In genomic region chr14:65204056-65204455, GRCh38 we compare ENCODE assay signal across 21 cellular contexts.
"Had no signal": no experiment of that assay in that cellular context is flagged by ENCODE, and none has a peak within 500 bp of the region (broad histone marks: within the 10 kb centered on the region; RNA-seq: fewer than 3 reads in every experiment).

No MANE protein-coding gene starts in this region.

- ATAC-seq: activated CD8-positive, alpha-beta T cell treated with anti-CD3 and anti-CD28 coated beads for 36 hours; activated T-cell treated with anti-CD3 and anti-CD28 coated beads, Interleukin-2, amount 50 U/mL, for 4 hours; left lobe of liver; stimulated activated naive CD8-positive, alpha-beta T cell treated with anti-CD3 and anti-CD28 coated beads, Interleukin-15, Interleukin-2, amounts not matched to agents 100 U/mL and 50 U/mL, for 24 hours had no signal

- H3K4me3 Mint-ChIP-seq: activated CD4-positive, alpha-beta T cell treated with anti-CD3 and anti-CD28 coated beads, Interleukin-2, amount 10 ng/mL, durations not matched to agents 24 days and 14 days; activated CD8-positive, alpha-beta T cell treated with anti-CD3 and anti-CD28 coated beads for 36 hours; activated naive CD4-positive, alpha-beta T cell treated with anti-CD3 and anti-CD28 coated beads, Interleukin-2, amount 10 ng/mL, durations not matched to agents 7 days and 5 days; activated T-cell treated with anti-CD3 and anti-CD28 coated beads, Interleukin-2, amount 50 U/mL, for 4 hours; neural progenitor cell had no signal

- H3K4me1 ChIP-seq: breast epithelium, tibial artery had no signal

- H3K27ac Mint-ChIP-seq: activated CD4-positive, alpha-beta T cell treated with anti-CD3 and anti-CD28 coated beads, Interleukin-2, amount 10 ng/mL, durations not matched to agents 24 days and 14 days; activated CD8-positive, alpha-beta T cell treated with anti-CD3 and anti-CD28 coated beads for 36 hours; neural progenitor cell had no signal

- DNase-seq: activated CD4-positive, alpha-beta T cell treated with anti-CD3 and anti-CD28 coated beads, Interleukin-2, amount 10 ng/mL, durations not matched to agents 24 days and 14 days; activated CD8-positive, alpha-beta T cell treated with anti-CD3 and anti-CD28 coated beads for 36 hours; activated effector memory CD4-positive, alpha-beta T cell treated with Interleukin-2 at 50 U/mL for 16 hours; activated naive CD4-positive, alpha-beta T cell treated with anti-CD3 and anti-CD28 coated beads, Interleukin-2, amount 10 ng/mL, durations not matched to agents 7 days and 5 days; activated T-cell treated with anti-CD3 and anti-CD28 coated beads, Interleukin-2, amount 50 U/mL, for 4 hours; cerebellar nuclear complex; cortex of kidney; effector CD4-positive, alpha-beta T cell; head of caudate nucleus; stimulated activated CD4-positive, alpha-beta T cell treated with anti-CD3 and anti-CD28 coated beads, Interleukin-12 subunit alpha, Interleukin-12 subunit beta, amount 100 ng/mL, for 4 hours; stimulated activated CD4-positive, alpha-beta T cell treated with anti-CD3 and anti-CD28 coated beads, Interleukin-1b, Interleukin-23, amount 100 ng/mL, for 48 hours; stimulated activated naive CD8-positive, alpha-beta T cell treated with anti-CD3 and anti-CD28 coated beads, Interleukin-15, Interleukin-2, amounts not matched to agents 100 U/mL and 50 U/mL, for 24 hours; substantia nigra; T1000; tibial artery had no signal

- H3K9me3 ChIP-seq: breast epithelium, tibial artery had no signal

- H3K36me3 Mint-ChIP-seq: neural progenitor cell had no signal

- H3K27ac ChIP-seq: breast epithelium, neural progenitor cell, tibial artery had no signal

- H3K9ac ChIP-seq: neural progenitor cell had no signal

- H3K4me3 ChIP-seq: breast epithelium, neural progenitor cell, tibial artery had no signal

- H3K36me3 ChIP-seq: breast epithelium, neural progenitor cell, tibial artery had no signal

- FAIRE-seq: astrocyte, frontal cortex, keratinocyte had no signal

- H3K27me3 ChIP-seq: breast epithelium, neural progenitor cell, tibial artery had no signal

- H3K27me3 Mint-ChIP-seq: activated CD4-positive, alpha-beta T cell treated with anti-CD3 and anti-CD28 coated beads, Interleukin-2, amount 10 ng/mL, durations not matched to agents 24 days and 14 days; activated CD8-positive, alpha-beta T cell treated with anti-CD3 and anti-CD28 coated beads for 36 hours had no signal

- H3K4me2 ChIP-seq: neural progenitor cell had no signal
